11 cellular contexts compared by ENCODE assay signal in genomic region chr6:96015791-96016776, GRCh38. TPM values are rescaled to one million over a fixed set of nuclear protein-coding genes. Genes with fewer than 3 reads are reported as not detected.
DNase-seq lines count a peak whose midpoint lies in the region; ATAC-seq, FAIRE-seq and TF ChIP-seq lines count a peak whose summit lies in the region.
"Had no signal": no experiment of that assay in that cellular context is flagged by ENCODE, and none has a peak within 500 bp of the region (broad histone marks: within the 10 kb centered on the region; RNA-seq: fewer than 3 reads in every experiment).

TSS of gene FUT9 (plus strand) at chr6:96015974. CDS start at chr6:96203156, 187,182 bp downstream.

- no peak within 1 kb of the TSS for H3K4me3 ChIP-seq in kidney (ENCODE audit: low read length in 2 of 2)
- H3K4me3 ChIP-seq in thoracic aorta = peak within 1 kb of the TSS; percentile 63
- H3K4me3 ChIP-seq: A549 had no signal

- no peaks in the 10 kb centered on the region for H3K36me3 ChIP-seq in kidney (ENCODE audit: control insufficient read depth in 1 of 2, insufficient read depth in 2 of 2, low read length in 2 of 2)
- no peaks in the 10 kb centered on the region for H3K36me3 ChIP-seq in thoracic aorta

- intact Hi-C loops in kidney (cut with DNase I) = no loop called here

- H3K4me1 ChIP-seq in kidney (ENCODE audit: control insufficient read depth in 1 of 2, insufficient read depth in 1 of 2, low read depth in 1 of 2, low read length in 2 of 2) (no peaks in the 10 kb centered on the region), thoracic aorta (ENCODE audit: control insufficient read depth in 1 of 2, low read depth in 2 of 2) (peaks cover 0 to 7% of the 10 kb centered on the region in 2 donors)
- H3K4me1 ChIP-seq: A549 had no signal

- FAIRE-seq in kidney (lab: Jason Lieb, UNC) = no peak
- FAIRE-seq: A549 had no signal

- H3K9me3 ChIP-seq in kidney (ENCODE audit: control insufficient read depth in 1 of 2, low read length in 2 of 2) (no peaks in the 10 kb centered on the region), thoracic aorta (no peaks in the 10 kb centered on the region)
- H3K9me3 ChIP-seq: A549 had no signal

- H3K27ac ChIP-seq in kidney (ENCODE audit: low read depth in 2 of 2, low read length in 2 of 2) (no peak within 1 kb of the TSS), thoracic aorta (no peak within 1 kb of the TSS)
- H3K27ac ChIP-seq: A549 had no signal

- DNase-seq in NCI-H2081 (lab: John Stamatoyannopoulos, UW) = peak; percentile 85 to 96
- DNase-seq in NCI-H2081 treated with DMSO at 0.1 percent for 48 hours (lab: John Stamatoyannopoulos, UW) = no peak
- peak; percentile 65 for DNase-seq in kidney
- DNase-seq in thoracic aorta (ENCODE audit: low spot score) = no peak
- DNase-seq in stimulated activated CD4-positive, alpha-beta T cell treated with anti-CD3 and anti-CD28 coated beads, Interleukin-4, amount 100 ng/mL, for 24 hours = no peak

- TF ChIP-seq CTCF in kidney (IDR thresholded peaks at IDR 0.05; ENCODE audit: borderline replicate concordance, extremely low read depth, insufficient read depth) (no peak), thoracic aorta (IDR thresholded peaks at IDR 0.05) (no peak)

- H3K9ac ChIP-seq in kidney (ENCODE audit: low read length in 2 of 2) = no peak within 1 kb of the TSS

- ATAC-seq in SK-N-SH treated with all-trans-retinoic acid at 6 μM for 48 hours (peak; percentile 65), thoracic aorta (ENCODE audit: insufficient number of reproducible peaks, low FRiP score, low read depth) (no peak), GM21367 (IDR thresholded peaks at IDR 0.05; ENCODE audit: unreplicated experiment) (no peak), GM21423 (IDR thresholded peaks at IDR 0.05; ENCODE audit: unreplicated experiment) (no peak)
- ATAC-seq: A549 had no signal

- no peaks in the 10 kb centered on the region for H3K27me3 ChIP-seq in thoracic aorta (replicated peaks; ENCODE audit: insufficient read depth)

TF ChIP-seq in SK-N-SH treated with all-trans-retinoic acid at 6 μM for 48 hours, 23 proteins besides CTCF, POLR2A, EP300 and RAD21:
- TF ChIP-seq ZFP3 (CRISPR knock-in tag; IDR thresholded peaks at IDR 0.05) (no peak), TCF4 (CRISPR knock-in tag; IDR thresholded peaks at IDR 0.05; ENCODE audit: borderline replicate concordance) (no peak), CSRNP3 (CRISPR knock-in tag; IDR thresholded peaks at IDR 0.05) (no peak), ZNF565 (CRISPR knock-in tag; conservative IDR thresholded peaks at IDR 0.05; ENCODE audit: low read depth) (no peak), PPARA (CRISPR knock-in tag; IDR thresholded peaks at IDR 0.05; ENCODE audit: borderline replicate concordance) (no peak), ISL1 (CRISPR knock-in tag; IDR thresholded peaks at IDR 0.05) (no peak), POU6F1 (CRISPR knock-in tag; IDR thresholded peaks at IDR 0.05; ENCODE audit: borderline replicate concordance, low read depth) (no peak), OSR1 (CRISPR knock-in tag; IDR thresholded peaks at IDR 0.05) (no peak), SNAI2 (CRISPR knock-in tag; IDR thresholded peaks at IDR 0.05) (no peak), ZNF8 (CRISPR knock-in tag; IDR thresholded peaks at IDR 0.05) (no peak), GLIS3 (CRISPR knock-in tag; IDR thresholded peaks at IDR 0.05) (no peak), ESRRG (CRISPR knock-in tag; IDR thresholded peaks at IDR 0.05) (no peak), ZC3H10 (CRISPR knock-in tag; IDR thresholded peaks at IDR 0.05) (no peak), RARB (CRISPR knock-in tag; IDR thresholded peaks at IDR 0.05) (no peak), CREB5 (CRISPR knock-in tag; IDR thresholded peaks at IDR 0.05; ENCODE audit: low read depth) (no peak), ARNTL (CRISPR knock-in tag; IDR thresholded peaks at IDR 0.05; ENCODE audit: borderline replicate concordance, low read depth) (no peak), CSDC2 (CRISPR knock-in tag; IDR thresholded peaks at IDR 0.05) (no peak), PATZ1 (CRISPR knock-in tag; IDR thresholded peaks at IDR 0.05; ENCODE audit: borderline replicate concordance) (no peak), ZFP30 (CRISPR knock-in tag; IDR thresholded peaks at IDR 0.05) (no peak)

RNA-seq across cellular contexts. Expression of gene FUT9, which starts in this region (rescaled TPM):
- total RNA-seq in kidney (0.13 TPM), thoracic aorta (not detected)
- 0.06 TPM for polyA plus RNA-seq in kidney (ENCODE audit: insufficient read depth, low read depth, low replicate concordance)
- total RNA-seq: liver, SK-MEL-5 had no signal
- polyA plus RNA-seq: A549, liver had no signal

Comparison
In these comparisons a context has a peak if more than half of its experiments do, and no peak if none do; other contexts are left out.
1. DNase-seq: peak in NCI-H2081 (2 of 2); none in NCI-H2081 treated with DMSO at 0.1 percent for 48 hours (single experiment), thoracic aorta (single experiment) and stimulated activated CD4-positive, alpha-beta T cell treated with anti-CD3 and anti-CD28 coated beads, Interleukin-4, amount 100 ng/mL, for 24 hours (single experiment).
2. Peak in DNase-seq in kidney; RNA of the gene not detected or under 1 TPM.